1 cellular context compared by ENCODE assay signal in the genomic region with DNA sequence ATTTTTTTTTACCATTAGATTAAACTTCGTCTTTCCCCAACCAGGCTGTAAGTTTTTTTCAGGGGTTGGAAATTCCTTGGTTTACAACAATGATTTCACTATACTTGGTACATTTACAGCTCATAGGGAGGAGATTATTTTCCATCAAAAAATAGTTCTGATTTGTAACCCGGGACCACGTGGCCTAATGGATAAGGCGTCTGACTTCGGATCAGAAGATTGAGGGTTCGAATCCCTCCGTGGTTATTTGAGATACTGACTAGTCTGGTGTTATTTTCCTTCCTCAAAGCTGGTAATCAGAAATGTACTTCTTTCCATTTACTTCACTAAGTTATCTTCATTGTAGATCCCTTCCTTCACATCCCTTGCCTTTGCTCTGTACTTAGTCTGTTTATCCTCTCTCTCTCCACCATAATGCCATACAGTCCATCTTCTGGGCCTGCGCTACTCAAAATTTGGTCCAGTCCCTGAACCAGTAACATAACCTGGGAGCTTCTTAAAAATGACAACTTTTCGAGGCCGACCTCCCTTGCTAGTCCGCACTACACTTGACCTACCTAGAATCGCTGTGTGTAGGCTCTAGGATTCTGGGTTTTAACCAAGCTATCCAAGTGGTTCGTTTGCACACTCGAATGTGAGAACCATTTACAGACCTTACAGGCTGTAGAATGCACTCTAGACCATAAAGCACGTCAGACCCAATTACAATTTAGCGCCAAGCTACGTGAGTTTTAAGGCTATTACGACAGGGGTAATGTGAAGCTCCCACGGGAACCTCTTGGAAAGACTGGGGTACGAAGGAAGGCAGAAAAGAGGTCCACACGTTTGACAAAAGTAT.
TF ChIP-seq lines count a peak whose summit lies in the region.

No MANE protein-coding gene starts in this region.

TF ChIP-seq in K562, 482 proteins besides CTCF, POLR2A, EP300 and RAD21 (continued from another document and continues in another):
- TF ChIP-seq, protein P1, sequence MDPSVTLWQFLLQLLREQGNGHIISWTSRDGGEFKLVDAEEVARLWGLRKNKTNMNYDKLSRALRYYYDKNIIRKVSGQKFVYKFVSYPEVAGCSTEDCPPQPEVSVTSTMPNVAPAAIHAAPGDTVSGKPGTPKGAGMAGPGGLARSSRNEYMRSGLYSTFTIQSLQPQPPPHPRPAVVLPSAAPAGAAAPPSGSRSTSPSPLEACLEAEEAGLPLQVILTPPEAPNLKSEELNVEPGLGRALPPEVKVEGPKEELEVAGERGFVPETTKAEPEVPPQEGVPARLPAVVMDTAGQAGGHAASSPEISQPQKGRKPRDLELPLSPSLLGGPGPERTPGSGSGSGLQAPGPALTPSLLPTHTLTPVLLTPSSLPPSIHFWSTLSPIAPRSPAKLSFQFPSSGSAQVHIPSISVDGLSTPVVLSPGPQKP (CRISPR knock-in tag; IDR thresholded peaks at IDR 0.05): no peak
- TF ChIP-seq ARID2 (IDR thresholded peaks at IDR 0.05) (no peak), PHF21A (IDR thresholded peaks at IDR 0.05; ENCODE audit: borderline replicate concordance, low read depth) (peak; percentile 39; the same call in 1 of the 2 replicates), NFRKB (IDR thresholded peaks at IDR 0.05; ENCODE audit: low read depth) (peak; percentile 54; the same call in 1 of the 2 replicates), IFI16 (CRISPR knock-in tag; IDR thresholded peaks at IDR 0.05) (no peak), THRAP3 (IDR thresholded peaks at IDR 0.05; ENCODE audit: borderline replicate concordance) (peak; percentile 76), ETV6 (IDR thresholded peaks at IDR 0.05; ENCODE audit: borderline replicate concordance in 1 of 2, low read depth in 2 of 2, low read length in 1 of 2) (no peak), ETV6 (CRISPR knock-in tag; IDR thresholded peaks at IDR 0.05; ENCODE audit: borderline replicate concordance) (peak; percentile 30; the same call in 1 of the 2 replicates), HDAC3 (IDR thresholded peaks at IDR 0.05; ENCODE audit: borderline replicate concordance, partially characterized antibody) (peak; percentile 78), YBX1 (IDR thresholded peaks at IDR 0.05) (no peak), HCFC1 (IDR thresholded peaks at IDR 0.05; ENCODE audit: low read depth, low read length) (no peak), KLF10 (CRISPR knock-in tag; IDR thresholded peaks at IDR 0.05) (no peak), CREB1 (IDR thresholded peaks at IDR 0.05) (peak; percentile 54; the same call in 1 of the 2 replicates), CREB1 (CRISPR knock-in tag; IDR thresholded peaks at IDR 0.05) (peak; percentile 49; the same call in 1 of the 2 replicates), RNF2 (IDR thresholded peaks at IDR 0.05) (peak; percentile 80; the same call in 1 of the 2 replicates), ZNF785 (CRISPR knock-in tag; IDR thresholded peaks at IDR 0.05) (no peak), ZNF175 (CRISPR knock-in tag; IDR thresholded peaks at IDR 0.05; ENCODE audit: low read depth) (0 out of 2 replicates have a peak, but pooled peaks have one; percentile 29), NFIC (IDR thresholded peaks at IDR 0.05) (peak; percentile 73), TEAD2 (tag; IDR thresholded peaks at IDR 0.05) (no peak), ERF (CRISPR knock-in tag; IDR thresholded peaks at IDR 0.05) (no peak), ZNF146 (CRISPR knock-in tag; IDR thresholded peaks at IDR 0.05; ENCODE audit: unreplicated experiment) (no peak), ZNF668 (CRISPR knock-in tag; IDR thresholded peaks at IDR 0.05) (no peak), ZKSCAN8 (CRISPR knock-in tag; IDR thresholded peaks at IDR 0.05) (peak; percentile 49; the same call in 1 of the 2 replicates), PURB (CRISPR knock-in tag; IDR thresholded peaks at IDR 0.05; ENCODE audit: low read depth) (no peak), FOXA1 (IDR thresholded peaks at IDR 0.05; ENCODE audit: borderline replicate concordance) (no peak), ZKSCAN1 (IDR thresholded peaks at IDR 0.05; ENCODE audit: low read depth, low read length) (peak; percentile 73), KAT7 (CRISPR knock-in tag; IDR thresholded peaks at IDR 0.05; ENCODE audit: borderline replicate concordance) (no peak; the same call in 1 of the 2 replicates), SETDB1 (IDR thresholded peaks at IDR 0.05; ENCODE audit: low read length) (no peak), ZFP1 (CRISPR knock-in tag; IDR thresholded peaks at IDR 0.05) (no peak), ZKSCAN3 (CRISPR knock-in tag; IDR thresholded peaks at IDR 0.05) (no peak), FOXK2 (conservative IDR thresholded peaks at IDR 0.05 in 1 of 2, IDR thresholded peaks at IDR 0.05 in 1 of 2; ENCODE audit: low read depth in 2 of 2) (peak; percentile 49 to 77; a peak in 3 of 4 replicates), EP400 (IDR thresholded peaks at IDR 0.05) (peak; percentile 72), HNRNPK (IDR thresholded peaks at IDR 0.05; ENCODE audit: low read depth, low read length, poor library complexity, severe bottlenecking) (no peak), NCOA1 (IDR thresholded peaks at IDR 0.05; ENCODE audit: low read depth) (0 out of 2 replicates have a peak, but pooled peaks have one; percentile 14)
- TF ChIP-seq, protein P2, sequence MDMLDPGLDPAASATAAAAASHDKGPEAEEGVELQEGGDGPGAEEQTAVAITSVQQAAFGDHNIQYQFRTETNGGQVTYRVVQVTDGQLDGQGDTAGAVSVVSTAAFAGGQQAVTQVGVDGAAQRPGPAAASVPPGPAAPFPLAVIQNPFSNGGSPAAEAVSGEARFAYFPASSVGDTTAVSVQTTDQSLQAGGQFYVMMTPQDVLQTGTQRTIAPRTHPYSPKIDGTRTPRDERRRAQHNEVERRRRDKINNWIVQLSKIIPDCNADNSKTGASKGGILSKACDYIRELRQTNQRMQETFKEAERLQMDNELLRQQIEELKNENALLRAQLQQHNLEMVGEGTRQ (CRISPR knock-in tag; IDR thresholded peaks at IDR 0.05): peak; percentile 86
- TF ChIP-seq, protein P3, sequence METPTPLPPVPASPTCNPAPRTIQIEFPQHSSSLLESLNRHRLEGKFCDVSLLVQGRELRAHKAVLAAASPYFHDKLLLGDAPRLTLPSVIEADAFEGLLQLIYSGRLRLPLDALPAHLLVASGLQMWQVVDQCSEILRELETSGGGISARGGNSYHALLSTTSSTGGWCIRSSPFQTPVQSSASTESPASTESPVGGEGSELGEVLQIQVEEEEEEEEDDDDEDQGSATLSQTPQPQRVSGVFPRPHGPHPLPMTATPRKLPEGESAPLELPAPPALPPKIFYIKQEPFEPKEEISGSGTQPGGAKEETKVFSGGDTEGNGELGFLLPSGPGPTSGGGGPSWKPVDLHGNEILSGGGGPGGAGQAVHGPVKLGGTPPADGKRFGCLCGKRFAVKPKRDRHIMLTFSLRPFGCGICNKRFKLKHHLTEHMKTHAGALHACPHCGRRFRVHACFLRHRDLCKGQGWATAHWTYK (CRISPR knock-in tag; IDR thresholded peaks at IDR 0.05): no peak
- TF ChIP-seq, protein P4, sequence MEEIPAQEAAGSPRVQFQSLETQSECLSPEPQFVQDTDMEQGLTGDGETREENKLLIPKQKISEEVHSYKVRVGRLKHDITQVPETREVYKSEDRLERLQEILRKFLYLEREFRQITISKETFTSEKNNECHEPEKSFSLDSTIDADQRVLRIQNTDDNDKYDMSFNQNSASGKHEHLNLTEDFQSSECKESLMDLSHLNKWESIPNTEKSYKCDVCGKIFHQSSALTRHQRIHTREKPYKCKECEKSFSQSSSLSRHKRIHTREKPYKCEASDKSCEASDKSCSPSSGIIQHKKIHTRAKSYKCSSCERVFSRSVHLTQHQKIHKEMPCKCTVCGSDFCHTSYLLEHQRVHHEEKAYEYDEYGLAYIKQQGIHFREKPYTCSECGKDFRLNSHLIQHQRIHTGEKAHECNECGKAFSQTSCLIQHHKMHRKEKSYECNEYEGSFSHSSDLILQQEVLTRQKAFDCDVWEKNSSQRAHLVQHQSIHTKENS (CRISPR knock-in tag; IDR thresholded peaks at IDR 0.05): no peak
- TF ChIP-seq, protein P5, sequence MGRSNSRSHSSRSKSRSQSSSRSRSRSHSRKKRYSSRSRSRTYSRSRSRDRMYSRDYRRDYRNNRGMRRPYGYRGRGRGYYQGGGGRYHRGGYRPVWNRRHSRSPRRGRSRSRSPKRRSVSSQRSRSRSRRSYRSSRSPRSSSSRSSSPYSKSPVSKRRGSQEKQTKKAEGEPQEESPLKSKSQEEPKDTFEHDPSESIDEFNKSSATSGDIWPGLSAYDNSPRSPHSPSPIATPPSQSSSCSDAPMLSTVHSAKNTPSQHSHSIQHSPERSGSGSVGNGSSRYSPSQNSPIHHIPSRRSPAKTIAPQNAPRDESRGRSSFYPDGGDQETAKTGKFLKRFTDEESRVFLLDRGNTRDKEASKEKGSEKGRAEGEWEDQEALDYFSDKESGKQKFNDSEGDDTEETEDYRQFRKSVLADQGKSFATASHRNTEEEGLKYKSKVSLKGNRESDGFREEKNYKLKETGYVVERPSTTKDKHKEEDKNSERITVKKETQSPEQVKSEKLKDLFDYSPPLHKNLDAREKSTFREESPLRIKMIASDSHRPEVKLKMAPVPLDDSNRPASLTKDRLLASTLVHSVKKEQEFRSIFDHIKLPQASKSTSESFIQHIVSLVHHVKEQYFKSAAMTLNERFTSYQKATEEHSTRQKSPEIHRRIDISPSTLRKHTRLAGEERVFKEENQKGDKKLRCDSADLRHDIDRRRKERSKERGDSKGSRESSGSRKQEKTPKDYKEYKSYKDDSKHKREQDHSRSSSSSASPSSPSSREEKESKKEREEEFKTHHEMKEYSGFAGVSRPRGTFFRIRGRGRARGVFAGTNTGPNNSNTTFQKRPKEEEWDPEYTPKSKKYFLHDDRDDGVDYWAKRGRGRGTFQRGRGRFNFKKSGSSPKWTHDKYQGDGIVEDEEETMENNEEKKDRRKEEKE (IDR thresholded peaks at IDR 0.05; ENCODE audit: borderline replicate concordance in 1 of 2, control insufficient read depth in 1 of 2, low read depth in 2 of 2, low read length in 1 of 2): peak in 1 of 2 experiments; percentile 81; a peak in 1 of 4 replicates
- TF ChIP-seq, protein P6, sequence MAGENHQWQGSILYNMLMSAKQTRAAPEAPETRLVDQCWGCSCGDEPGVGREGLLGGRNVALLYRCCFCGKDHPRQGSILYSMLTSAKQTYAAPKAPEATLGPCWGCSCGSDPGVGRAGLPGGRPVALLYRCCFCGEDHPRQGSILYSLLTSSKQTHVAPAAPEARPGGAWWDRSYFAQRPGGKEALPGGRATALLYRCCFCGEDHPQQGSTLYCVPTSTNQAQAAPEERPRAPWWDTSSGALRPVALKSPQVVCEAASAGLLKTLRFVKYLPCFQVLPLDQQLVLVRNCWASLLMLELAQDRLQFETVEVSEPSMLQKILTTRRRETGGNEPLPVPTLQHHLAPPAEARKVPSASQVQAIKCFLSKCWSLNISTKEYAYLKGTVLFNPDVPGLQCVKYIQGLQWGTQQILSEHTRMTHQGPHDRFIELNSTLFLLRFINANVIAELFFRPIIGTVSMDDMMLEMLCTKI (IDR thresholded peaks at IDR 0.05; ENCODE audit: partially characterized antibody): no peak
- TF ChIP-seq, protein P7, sequence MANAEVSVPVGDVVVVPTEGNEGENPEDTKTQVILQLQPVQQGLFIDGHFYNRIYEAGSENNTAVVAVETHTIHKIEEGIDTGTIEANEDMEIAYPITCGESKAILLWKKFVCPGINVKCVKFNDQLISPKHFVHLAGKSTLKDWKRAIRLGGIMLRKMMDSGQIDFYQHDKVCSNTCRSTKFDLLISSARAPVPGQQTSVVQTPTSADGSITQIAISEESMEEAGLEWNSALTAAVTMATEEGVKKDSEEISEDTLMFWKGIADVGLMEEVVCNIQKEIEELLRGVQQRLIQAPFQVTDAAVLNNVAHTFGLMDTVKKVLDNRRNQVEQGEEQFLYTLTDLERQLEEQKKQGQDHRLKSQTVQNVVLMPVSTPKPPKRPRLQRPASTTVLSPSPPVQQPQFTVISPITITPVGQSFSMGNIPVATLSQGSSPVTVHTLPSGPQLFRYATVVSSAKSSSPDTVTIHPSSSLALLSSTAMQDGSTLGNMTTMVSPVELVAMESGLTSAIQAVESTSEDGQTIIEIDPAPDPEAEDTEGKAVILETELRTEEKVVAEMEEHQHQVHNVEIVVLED (CRISPR knock-in tag; IDR thresholded peaks at IDR 0.05): no peak
- TF ChIP-seq, protein P8, sequence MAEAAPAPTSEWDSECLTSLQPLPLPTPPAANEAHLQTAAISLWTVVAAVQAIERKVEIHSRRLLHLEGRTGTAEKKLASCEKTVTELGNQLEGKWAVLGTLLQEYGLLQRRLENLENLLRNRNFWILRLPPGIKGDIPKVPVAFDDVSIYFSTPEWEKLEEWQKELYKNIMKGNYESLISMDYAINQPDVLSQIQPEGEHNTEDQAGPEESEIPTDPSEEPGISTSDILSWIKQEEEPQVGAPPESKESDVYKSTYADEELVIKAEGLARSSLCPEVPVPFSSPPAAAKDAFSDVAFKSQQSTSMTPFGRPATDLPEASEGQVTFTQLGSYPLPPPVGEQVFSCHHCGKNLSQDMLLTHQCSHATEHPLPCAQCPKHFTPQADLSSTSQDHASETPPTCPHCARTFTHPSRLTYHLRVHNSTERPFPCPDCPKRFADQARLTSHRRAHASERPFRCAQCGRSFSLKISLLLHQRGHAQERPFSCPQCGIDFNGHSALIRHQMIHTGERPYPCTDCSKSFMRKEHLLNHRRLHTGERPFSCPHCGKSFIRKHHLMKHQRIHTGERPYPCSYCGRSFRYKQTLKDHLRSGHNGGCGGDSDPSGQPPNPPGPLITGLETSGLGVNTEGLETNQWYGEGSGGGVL (CRISPR knock-in tag; IDR thresholded peaks at IDR 0.05): no peak
- TF ChIP-seq, protein P9, sequence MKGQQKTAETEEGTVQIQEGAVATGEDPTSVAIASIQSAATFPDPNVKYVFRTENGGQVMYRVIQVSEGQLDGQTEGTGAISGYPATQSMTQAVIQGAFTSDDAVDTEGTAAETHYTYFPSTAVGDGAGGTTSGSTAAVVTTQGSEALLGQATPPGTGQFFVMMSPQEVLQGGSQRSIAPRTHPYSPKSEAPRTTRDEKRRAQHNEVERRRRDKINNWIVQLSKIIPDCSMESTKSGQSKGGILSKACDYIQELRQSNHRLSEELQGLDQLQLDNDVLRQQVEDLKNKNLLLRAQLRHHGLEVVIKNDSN (CRISPR knock-in tag; IDR thresholded peaks at IDR 0.05): peak; percentile 87
- TF ChIP-seq, protein P10, sequence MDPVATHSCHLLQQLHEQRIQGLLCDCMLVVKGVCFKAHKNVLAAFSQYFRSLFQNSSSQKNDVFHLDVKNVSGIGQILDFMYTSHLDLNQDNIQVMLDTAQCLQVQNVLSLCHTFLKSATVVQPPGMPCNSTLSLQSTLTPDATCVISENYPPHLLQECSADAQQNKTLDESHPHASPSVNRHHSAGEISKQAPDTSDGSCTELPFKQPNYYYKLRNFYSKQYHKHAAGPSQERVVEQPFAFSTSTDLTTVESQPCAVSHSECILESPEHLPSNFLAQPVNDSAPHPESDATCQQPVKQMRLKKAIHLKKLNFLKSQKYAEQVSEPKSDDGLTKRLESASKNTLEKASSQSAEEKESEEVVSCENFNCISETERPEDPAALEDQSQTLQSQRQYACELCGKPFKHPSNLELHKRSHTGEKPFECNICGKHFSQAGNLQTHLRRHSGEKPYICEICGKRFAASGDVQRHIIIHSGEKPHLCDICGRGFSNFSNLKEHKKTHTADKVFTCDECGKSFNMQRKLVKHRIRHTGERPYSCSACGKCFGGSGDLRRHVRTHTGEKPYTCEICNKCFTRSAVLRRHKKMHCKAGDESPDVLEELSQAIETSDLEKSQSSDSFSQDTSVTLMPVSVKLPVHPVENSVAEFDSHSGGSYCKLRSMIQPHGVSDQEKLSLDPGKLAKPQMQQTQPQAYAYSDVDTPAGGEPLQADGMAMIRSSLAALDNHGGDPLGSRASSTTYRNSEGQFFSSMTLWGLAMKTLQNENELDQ (CRISPR knock-in tag; IDR thresholded peaks at IDR 0.05; ENCODE audit: borderline replicate concordance): no peak
